In the genomic region with DNA sequence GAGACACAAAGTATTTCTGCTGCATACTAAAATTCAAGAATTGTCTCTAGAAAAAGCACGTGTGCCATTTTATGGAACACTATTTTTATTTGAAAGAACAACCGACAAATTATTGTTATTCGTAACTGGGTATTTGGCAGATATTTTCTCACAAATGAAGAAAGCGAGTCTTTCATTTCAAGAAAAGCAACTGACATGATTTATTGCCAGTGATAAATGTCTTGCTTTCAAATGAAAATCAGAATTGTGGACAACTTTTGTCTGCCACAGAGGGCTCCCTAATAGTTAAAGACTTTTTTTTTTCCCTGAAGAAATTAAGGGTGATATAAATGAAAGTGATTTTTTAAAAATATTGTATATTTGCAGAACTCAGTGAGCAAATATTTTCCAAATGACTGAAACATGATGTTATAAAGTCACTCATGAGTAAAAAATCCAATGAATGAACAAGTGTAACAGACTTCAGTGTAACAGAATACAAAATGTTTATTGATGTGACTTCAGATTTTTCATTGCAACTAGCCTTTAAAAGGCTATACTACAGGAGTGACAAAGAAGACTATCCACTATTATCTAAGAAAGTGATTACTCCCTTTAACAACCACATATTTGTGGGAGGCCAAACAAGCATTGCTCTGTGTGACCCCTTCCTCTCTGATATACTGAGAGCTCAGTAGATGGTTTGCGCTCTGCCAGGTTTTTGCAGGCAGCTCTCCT, we compare ENCODE assay signal across 1 cellular context.
TF ChIP-seq lines count a peak whose summit lies in the region.

No MANE protein-coding gene starts in this region.

TF ChIP-seq in K562, 482 proteins besides CTCF, POLR2A, EP300 and RAD21:
- TF ChIP-seq MEIS2 (IDR thresholded peaks at IDR 0.05; ENCODE audit: partially characterized antibody), result peak; percentile 32
- TF ChIP-seq KHSRP (IDR thresholded peaks at IDR 0.05), result no peak
